In genomic region chr1:27563407-27564263, GRCh38 we compare ENCODE assay signal across 1 cellular context.
TF ChIP-seq lines count a peak whose summit lies in the region.

No MANE protein-coding gene starts in this region.

TF ChIP-seq in HepG2, 621 proteins besides CTCF, POLR2A, EP300 and RAD21 (continued from another document and continues in another):
- TF ChIP-seq ZNF562 (CRISPR knock-in tag; IDR thresholded peaks at IDR 0.05; ENCODE audit: borderline replicate concordance) (no peak), ZNF512B (CRISPR knock-in tag; IDR thresholded peaks at IDR 0.05; ENCODE audit: borderline replicate concordance) (peak; percentile 96; the same call in 1 of the 2 replicates), POLR2AphosphoS5 (IDR thresholded peaks at IDR 0.05; ENCODE audit: low read depth, low read length) (peak; percentile 55; the same call in 1 of the 2 replicates), ZNF574 (CRISPR knock-in tag; IDR thresholded peaks at IDR 0.05) (peak; percentile 79), ZNF263 (CRISPR knock-in tag; IDR thresholded peaks at IDR 0.05) (peak; percentile 94), ZNF496 (CRISPR knock-in tag; IDR thresholded peaks at IDR 0.05; ENCODE audit: insufficient replicate concordance) (no peak), CHD4 (IDR thresholded peaks at IDR 0.05; ENCODE audit: borderline replicate concordance, low read length) (peak; percentile 73; the same call in 1 of the 2 replicates), ZFP36L2 (CRISPR knock-in tag; IDR thresholded peaks at IDR 0.05) (no peak), GLI4 (CRISPR knock-in tag; IDR thresholded peaks at IDR 0.05; ENCODE audit: borderline replicate concordance) (no peak; the same call in 1 of the 2 replicates), PRPF4 (IDR thresholded peaks at IDR 0.05; ENCODE audit: low read depth, low read length, poor library complexity, severe bottlenecking) (no peak), ZNF282 (IDR thresholded peaks at IDR 0.05; ENCODE audit: partially characterized antibody) (no peak), ZNF138 (CRISPR knock-in tag; IDR thresholded peaks at IDR 0.05; ENCODE audit: low read depth) (no peak), SP140L (CRISPR knock-in tag; IDR thresholded peaks at IDR 0.05; ENCODE audit: borderline replicate concordance) (no peak), ZNF333 (CRISPR knock-in tag; IDR thresholded peaks at IDR 0.05; ENCODE audit: borderline replicate concordance) (no peak), SMAD9 (CRISPR knock-in tag; IDR thresholded peaks at IDR 0.05) (no peak), ZNF280D (CRISPR knock-in tag; IDR thresholded peaks at IDR 0.05) (peak; percentile 95), ZNF335 (CRISPR knock-in tag; IDR thresholded peaks at IDR 0.05) (no peak), ZBTB49 (CRISPR knock-in tag; IDR thresholded peaks at IDR 0.05; ENCODE audit: borderline replicate concordance) (no peak), IKZF1 (IDR thresholded peaks at IDR 0.05) (no peak), ZFYVE20 (CRISPR knock-in tag; IDR thresholded peaks at IDR 0.05; ENCODE audit: borderline replicate concordance, low read depth) (no peak), JARID2 (CRISPR knock-in tag; IDR thresholded peaks at IDR 0.05; ENCODE audit: insufficient replicate concordance) (no peak), ASH2L (IDR thresholded peaks at IDR 0.05; ENCODE audit: insufficient read length, low read depth, low read length) (peak; percentile 100), ZBTB43 (CRISPR knock-in tag; conservative IDR thresholded peaks at IDR 0.05) (peak; percentile 90; the same call in 1 of the 2 replicates), MAF1 (CRISPR knock-in tag; IDR thresholded peaks at IDR 0.05; ENCODE audit: borderline replicate concordance) (no peak), ZNF652 (CRISPR knock-in tag; IDR thresholded peaks at IDR 0.05; ENCODE audit: borderline replicate concordance, low read depth) (peak; percentile 66; the same call in 1 of the 2 replicates), ZNF329 (CRISPR knock-in tag; IDR thresholded peaks at IDR 0.05; ENCODE audit: low read depth) (0 out of 2 replicates have a peak, but pooled peaks have one; percentile 41), UBTF (CRISPR knock-in tag; IDR thresholded peaks at IDR 0.05) (peak; percentile 88), ZNF484 (CRISPR knock-in tag; IDR thresholded peaks at IDR 0.05; ENCODE audit: borderline replicate concordance, low read depth) (no peak), DNMT3B (CRISPR knock-in tag; conservative IDR thresholded peaks at IDR 0.05) (no peak), ZC3H4 (CRISPR knock-in tag; IDR thresholded peaks at IDR 0.05; ENCODE audit: borderline replicate concordance) (no peak), PAF1 (CRISPR knock-in tag; IDR thresholded peaks at IDR 0.05) (no peak), ZNF747 (CRISPR knock-in tag; IDR thresholded peaks at IDR 0.05; ENCODE audit: borderline replicate concordance) (peak; percentile 81; the same call in 1 of the 2 replicates), SMARCE1 (IDR thresholded peaks at IDR 0.05; ENCODE audit: borderline replicate concordance) (no peak), ARID4A (CRISPR knock-in tag; IDR thresholded peaks at IDR 0.05; ENCODE audit: borderline replicate concordance) (peak; percentile 83; the same call in 1 of the 2 replicates), HOXA9 (CRISPR knock-in tag; IDR thresholded peaks at IDR 0.05; ENCODE audit: borderline replicate concordance) (no peak), PLRG1 (conservative IDR thresholded peaks at IDR 0.05) (no peak), DDIT3 (CRISPR knock-in tag; IDR thresholded peaks at IDR 0.05) (no peak), RFX1 (IDR thresholded peaks at IDR 0.05) (no peak), ZNF737 (CRISPR knock-in tag; IDR thresholded peaks at IDR 0.05; ENCODE audit: borderline replicate concordance) (no peak)
